ENCODE assay signal across 14 cellular contexts in genomic region chr14:72883109-72883508, GRCh38.
"Had no signal": no experiment of that assay in that cellular context is flagged by ENCODE, and none has a peak within 500 bp of the region (broad histone marks: within the 10 kb centered on the region; RNA-seq: fewer than 3 reads in every experiment).

No MANE protein-coding gene starts in this region.

- H3K9me3 Mint-ChIP-seq: activated naive CD4-positive, alpha-beta T cell treated with anti-CD3 and anti-CD28 coated beads, Interleukin-2, amount 50 U/mL, for 72 hours; activated T-cell treated with anti-CD3 and anti-CD28 coated beads, Interleukin-2, amount 50 U/mL, for 24 hours had no signal

- H3K27ac Mint-ChIP-seq: activated CD4-positive, alpha-beta T cell treated with anti-CD3 and anti-CD28 coated beads for 36 hours; activated T-cell treated with anti-CD3 and anti-CD28 coated beads, Interleukin-2, amount 50 U/mL, for 24 hours had no signal

- H3K4me3 Mint-ChIP-seq: activated CD4-positive, alpha-beta T cell treated with anti-CD3 and anti-CD28 coated beads for 36 hours; activated T-cell treated with anti-CD3 and anti-CD28 coated beads, Interleukin-2, amount 50 U/mL, for 24 hours had no signal

- H3K36me3 ChIP-seq: WERI-Rb-1 had no signal

- DNase-seq: activated effector memory CD4-positive, alpha-beta T cell treated with anti-CD3 and anti-CD28 coated beads, Interleukin-2, amount 50 U/mL, for 16 hours; activated naive CD4-positive, alpha-beta T cell treated with Interleukin-2 at 50 U/mL for 16 hours; activated T-cell treated with anti-CD3 and anti-CD28 coated beads, Interleukin-2, amount 50 U/mL, for 24 hours; Karpas-422; NCI-H1105 treated with DMSO at 0.1 percent for 48 hours; NCI-H1436 treated with DMSO at 0.1 percent for 48 hours; NCI-H187; NCI-H2081; NCI-H510A treated with DMSO at 0.1 percent for 48 hours; SIG-M5; WERI-Rb-1 had no signal

- H3K4me3 ChIP-seq: K562 had no signal

- ATAC-seq: K562 had no signal

- H3K36me3 Mint-ChIP-seq: activated naive CD4-positive, alpha-beta T cell treated with anti-CD3 and anti-CD28 coated beads, Interleukin-2, amount 50 U/mL, for 72 hours had no signal

- H3K27ac ChIP-seq: WERI-Rb-1 had no signal
